ENCODE assay signal across 21 cellular contexts in genomic region chr15:33655488-33655887, GRCh38.
"Had no signal": no experiment of that assay in that cellular context is flagged by ENCODE, and none has a peak within 500 bp of the region (broad histone marks: within the 10 kb centered on the region; RNA-seq: fewer than 3 reads in every experiment).

No MANE protein-coding gene starts in this region.

- H3K27me3 ChIP-seq: pancreas, right atrium auricular region, right lobe of liver, tibial nerve, upper lobe of left lung, vagina had no signal

- H3K4me3 Mint-ChIP-seq: memory B cell; mesothelial cell of epicardium; naive B cell; natural killer cell; stimulated activated memory B cell treated with anti-CD40 and anti-IgM and Interleukin-4, amounts not matched to agents 10 μg/mL and 1 μg/mL and 100 μg/mL, for 72 hours; stimulated activated naive CD8-positive, alpha-beta T cell treated with anti-CD3 and anti-CD28 coated beads, Interleukin-15, amount 100 ng/mL, for 72 hours had no signal

- H3K4me2 ChIP-seq: smooth muscle cell had no signal

- H3K27ac ChIP-seq: left ventricle myocardium inferior, pancreas, prostate gland, right atrium auricular region, right lobe of liver, tibial nerve, upper lobe of left lung, vagina had no signal

- H3K36me3 Mint-ChIP-seq: memory B cell; mesothelial cell of epicardium; naive B cell; natural killer cell; stimulated activated memory B cell treated with anti-CD40 and anti-IgM and Interleukin-4, amounts not matched to agents 10 μg/mL and 1 μg/mL and 100 μg/mL, for 72 hours had no signal

- ATAC-seq: natural killer cell; pancreas; right lobe of liver; stimulated activated memory B cell treated with anti-CD40 and anti-IgM and Interleukin-4, amounts not matched to agents 10 μg/mL and 1 μg/mL and 100 μg/mL, for 72 hours; stimulated activated naive CD8-positive, alpha-beta T cell treated with anti-CD3 and anti-CD28 coated beads, Interleukin-15, amount 100 ng/mL, for 72 hours had no signal

- H3K27me3 Mint-ChIP-seq: naive B cell; stimulated activated memory B cell treated with anti-CD40 and anti-IgM and Interleukin-4, amounts not matched to agents 10 μg/mL and 1 μg/mL and 100 μg/mL, for 72 hours had no signal

- H3K4me1 ChIP-seq: left ventricle myocardium inferior, pancreas, prostate gland, right atrium auricular region, right lobe of liver, tibial nerve, upper lobe of left lung, vagina had no signal

- H3K9me3 Mint-ChIP-seq: mesothelial cell of epicardium; natural killer cell; stimulated activated naive CD8-positive, alpha-beta T cell treated with anti-CD3 and anti-CD28 coated beads, Interleukin-15, amount 100 ng/mL, for 72 hours had no signal

- H3K9me3 ChIP-seq: pancreas, prostate gland, right atrium auricular region, right lobe of liver, tibial nerve, upper lobe of left lung, vagina had no signal

- H3K36me3 ChIP-seq: left ventricle myocardium inferior, pancreas, prostate gland, right atrium auricular region, right lobe of liver, tibial nerve, upper lobe of left lung, vagina had no signal

- H3K4me1 Mint-ChIP-seq: memory B cell; naive B cell; natural killer cell; stimulated activated memory B cell treated with anti-CD40 and anti-IgM and Interleukin-4, amounts not matched to agents 10 μg/mL and 1 μg/mL and 100 μg/mL, for 72 hours; stimulated activated naive CD8-positive, alpha-beta T cell treated with anti-CD3 and anti-CD28 coated beads, Interleukin-15, amount 100 ng/mL, for 72 hours had no signal

- DNase-seq: hippocampal formation; left ventricle myocardium inferior; naive B cell; natural killer cell; pancreas; right lobe of liver; stimulated activated CD4-positive, alpha-beta T cell treated with anti-CD3 and anti-CD28 coated beads, Interleukin-1b, Interleukin-23, amount 100 ng/mL, for 48 hours; stimulated activated CD4-positive, alpha-beta T cell treated with anti-CD3 and anti-CD28 coated beads, Interleukin-2, amount 100 ng/mL, for 48 hours; stimulated activated CD4-positive, alpha-beta T cell treated with anti-CD3 and anti-CD28 coated beads, Interleukin-4, amount 100 ng/mL, for 4 hours; stimulated activated CD8-positive, alpha-beta memory T cell treated with anti-CD3 and anti-CD28 coated beads, Interleukin-4, amount 100 ng/mL, for 48 hours; stimulated activated naive CD4-positive, alpha-beta T cell treated with Interleukin-2 at 50 U/mL for 16 hours; stimulated activated naive CD8-positive, alpha-beta T cell treated with anti-CD3 and anti-CD28 coated beads, Interleukin-15, amount 100 ng/mL, for 72 hours; upper lobe of left lung had no signal

- H3K27ac Mint-ChIP-seq: memory B cell; mesothelial cell of epicardium; natural killer cell; stimulated activated memory B cell treated with anti-CD40 and anti-IgM and Interleukin-4, amounts not matched to agents 10 μg/mL and 1 μg/mL and 100 μg/mL, for 72 hours; stimulated activated naive CD8-positive, alpha-beta T cell treated with anti-CD3 and anti-CD28 coated beads, Interleukin-15, amount 100 ng/mL, for 72 hours had no signal

- H3K4me3 ChIP-seq: left ventricle myocardium inferior, pancreas, prostate gland, right atrium auricular region, right lobe of liver, smooth muscle cell, tibial nerve, upper lobe of left lung, vagina had no signal
